20 cellular contexts compared by ENCODE assay signal in genomic region chr4:48226199-48226598, GRCh38.
"Had no signal": no experiment of that assay in that cellular context is flagged by ENCODE, and none has a peak within 500 bp of the region (broad histone marks: within the 10 kb centered on the region; RNA-seq: fewer than 3 reads in every experiment).

No MANE protein-coding gene starts in this region.

- H3K9me3 ChIP-seq: gastroesophageal sphincter, upper lobe of right lung had no signal

- H3K4me1 ChIP-seq: gastroesophageal sphincter, parathyroid adenoma, upper lobe of right lung had no signal

- H2AFZ ChIP-seq: parathyroid adenoma had no signal

- H3K27me3 ChIP-seq: gastroesophageal sphincter, upper lobe of right lung had no signal

- DNase-seq: activated CD4-positive, alpha-beta T cell treated with anti-CD3 and anti-CD28 coated beads for 1 hour; activated CD4-positive, alpha-beta T cell treated with anti-CD3 and anti-CD28 coated beads, Interleukin-2, amount 50 U/mL, for 1 hour; activated CD8-positive, alpha-beta T cell treated with anti-CD3 and anti-CD28 coated beads, Interleukin-2, amount 10 ng/mL, durations not matched to agents 7 days and 5 days; activated gamma-delta T cell treated with Interleukin-2 at 50 U/mL for 16 hours; anterior cingulate cortex; head of caudate nucleus; hypothalamus; left cardiac atrium; midbrain; nucleus accumbens; right cardiac atrium; stimulated activated CD4-positive, alpha-beta T cell treated with anti-CD3 and anti-CD28 coated beads, Interleukin-12 subunit alpha, Interleukin-12 subunit beta, amount 100 ng/mL, for 4 hours; stimulated activated CD4-positive, alpha-beta T cell treated with anti-CD3 and anti-CD28 coated beads, Interleukin-4, amount 100 ng/mL, for 4 hours; stimulated activated naive CD8-positive, alpha-beta T cell treated with anti-CD3 and anti-CD28 coated beads, Interleukin-15, Interleukin-2, amounts not matched to agents 100 U/mL and 50 U/mL, for 24 hours; upper lobe of right lung had no signal

- FAIRE-seq: islet of Langerhans had no signal

- H3K9ac ChIP-seq: parathyroid adenoma had no signal

- H3K4me3 ChIP-seq: gastroesophageal sphincter, upper lobe of right lung had no signal

- ATAC-seq: activated CD8-positive, alpha-beta T cell treated with anti-CD3 and anti-CD28 coated beads, Interleukin-2, amount 10 ng/mL, durations not matched to agents 7 days and 5 days; gastroesophageal sphincter; left cardiac atrium; natural killer cell treated with Interleukin-12 subunit alpha and Interleukin-12 subunit beta and Interleukin-15 and Interleukin-18, amount 100 ng/mL, for 72 hours; right cardiac atrium; stimulated activated naive CD8-positive, alpha-beta T cell treated with anti-CD3 and anti-CD28 coated beads, Interleukin-15, Interleukin-2, amounts not matched to agents 100 U/mL and 50 U/mL, for 24 hours had no signal

- H3K79me2 ChIP-seq: parathyroid adenoma had no signal

- H3K36me3 ChIP-seq: upper lobe of right lung had no signal

- H3K27ac ChIP-seq: epithelial cell of prostate, gastroesophageal sphincter, parathyroid adenoma, upper lobe of right lung had no signal
